In the genomic region with DNA sequence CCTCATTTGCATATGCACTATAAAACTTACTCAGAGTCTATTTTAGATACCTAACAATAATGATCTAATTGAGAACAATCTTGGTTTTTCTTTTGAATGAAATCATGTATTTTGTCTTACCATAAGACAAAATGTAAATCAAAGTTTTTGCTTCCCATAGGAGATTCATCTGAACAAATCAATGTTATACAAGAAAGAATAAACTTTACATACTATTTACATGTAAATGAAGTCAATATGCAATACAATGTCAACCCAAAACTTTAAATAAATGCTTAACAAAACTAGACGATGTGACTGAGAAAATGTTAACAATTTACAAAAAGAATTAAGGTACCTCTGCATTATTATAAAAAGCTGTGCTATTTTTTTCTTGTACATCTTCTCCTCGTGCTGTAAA, we compare ENCODE assay signal across 19 cellular contexts.
DNase-seq lines count a peak whose midpoint lies in the region; ATAC-seq and TF ChIP-seq lines count a peak whose summit lies in the region.
"Had no signal": no experiment of that assay in that cellular context is flagged by ENCODE, and none has a peak within 500 bp of the region (broad histone marks: within the 10 kb centered on the region; RNA-seq: fewer than 3 reads in every experiment).

No MANE protein-coding gene starts in this region.

- no peak overlapping the region for H2AFZ ChIP-seq in GM23338
- no peak overlapping the region for H2AFZ ChIP-seq in MM.1S (ENCODE audit: low read length)

- no peak for ATAC-seq in GM23338
- ATAC-seq in WTC11: no peak
- ATAC-seq in CD4-positive, alpha-beta T cell (ENCODE audit: poor library complexity): no peak
- ATAC-seq: A549; CD8-positive, alpha-beta T cell had no signal

- H3K9me3 Mint-ChIP-seq in GM23338 (no peaks in the 10 kb centered on the region; the same call in 2 of the 3 replicates), WTC11 (peaks cover 5% of the 10 kb centered on the region), immature natural killer cell (peaks cover 0 to 2% (median 0%) of the 10 kb centered on the region in 6 donors)
- peaks cover 2% of the 10 kb centered on the region for H3K9me3 Mint-ChIP-seq in CD4-positive, alpha-beta T cell
- H3K9me3 Mint-ChIP-seq: HFFc6 had no signal

- H4K20me1 ChIP-seq in GM23338 (replicated peaks; ENCODE audit: insufficient read depth) (no peaks in the 10 kb centered on the region), MM.1S (ENCODE audit: insufficient read depth, low read length) (no peaks in the 10 kb centered on the region)

- H3F3A ChIP-seq in GM23338 (replicated peaks; ENCODE audit: low read depth) (no peaks in the 10 kb centered on the region), MM.1S (ENCODE audit: insufficient read depth, low read length) (no peaks in the 10 kb centered on the region)

- H3K27ac ChIP-seq in GM23338 (ENCODE audit: low read depth) (no peak overlapping the region), HUES48 (ENCODE audit: low read depth, low read length) (peak overlapping the region; percentile 59), MM.1S (ENCODE audit: low read length) (no peak overlapping the region)
- no peak overlapping the region for H3K27ac ChIP-seq in CD4-positive, alpha-beta T cell (ENCODE audit: low read depth, low read length)
- H3K27ac ChIP-seq: A549; BLaER1 treated with 17β-estradiol and CSF1 and Interleukin-3, amounts not matched to agents 10 nM and 100 nM had no signal

- CTCF ChIA-PET in WTC11 (lab: Charles Lee): interaction anchor here (1.0 kb wide), 1 partner anchor 14 kb away, joined by 3 read pairs; no protein-coding TSS in a partner anchor
- CTCF ChIA-PET in CD4-positive, alpha-beta T cell (lab: Charles Lee): no interaction called here

- H3K4me3 Mint-ChIP-seq in GM23338: 0 out of 3 replicates have a peak overlapping the region, but pooled peaks have one; percentile 5
- H3K4me3 Mint-ChIP-seq in WTC11: peak overlapping the region; percentile 22; the same call in 1 of the 2 replicates
- no peak overlapping the region for H3K4me3 Mint-ChIP-seq in immature natural killer cell
- H3K4me3 Mint-ChIP-seq in CD4-positive, alpha-beta T cell: no peak overlapping the region
- H3K4me3 Mint-ChIP-seq: CD8-positive, alpha-beta T cell; HFFc6 had no signal

- H3K36me3 Mint-ChIP-seq in GM23338 (ENCODE audit: low read depth) (peaks cover 19% of the 10 kb centered on the region; the same call in 2 of the 3 replicates), WTC11 (peaks cover 33% of the 10 kb centered on the region), immature natural killer cell (peaks cover 18 to 57% (median 38%) of the 10 kb centered on the region in 3 donors)
- peaks cover 93% of the 10 kb centered on the region for H3K36me3 Mint-ChIP-seq in CD4-positive, alpha-beta T cell (ENCODE audit: low read depth)

- H3K27me3 ChIP-seq in GM23338 (ENCODE audit: insufficient read depth) (no peaks in the 10 kb centered on the region), HUES48 (ENCODE audit: control insufficient read depth, insufficient read depth, low read length) (no peaks in the 10 kb centered on the region), MM.1S (replicated peaks; ENCODE audit: insufficient read depth, low read length) (no peaks in the 10 kb centered on the region)
- H3K27me3 ChIP-seq in CD4-positive, alpha-beta T cell (ENCODE audit: control insufficient read depth, insufficient read depth, low read length): no peaks in the 10 kb centered on the region
- H3K27me3 ChIP-seq: BE2C; BLaER1 treated with 17β-estradiol and CSF1 and Interleukin-3, amounts not matched to agents 10 nM and 100 nM had no signal

- H3K9me3 ChIP-seq in HUES48 (ENCODE audit: control insufficient read depth, insufficient read depth, low read length) (no peaks in the 10 kb centered on the region), MM.1S (replicated peaks; ENCODE audit: insufficient read depth, low read length) (no peaks in the 10 kb centered on the region)
- H3K9me3 ChIP-seq in CD4-positive, alpha-beta T cell (ENCODE audit: control insufficient read depth, low read length): no peaks in the 10 kb centered on the region
- H3K9me3 ChIP-seq: BE2C, Caco-2, HAP-1 had no signal

- no peaks in the 10 kb centered on the region for H3K36me3 ChIP-seq in GM23338 (ENCODE audit: insufficient read depth)
- peaks cover 35% of the 10 kb centered on the region for H3K36me3 ChIP-seq in HUES48 (ENCODE audit: control insufficient read depth, insufficient read depth, low read length)
- H3K36me3 ChIP-seq in MM.1S (replicated peaks; ENCODE audit: insufficient read depth, low read length): peaks cover 16% of the 10 kb centered on the region

- TF ChIP-seq CTCF in GM23338 (conservative IDR thresholded peaks at IDR 0.05; ENCODE audit: low read depth in 2 of 2) (no peak), WTC11 (IDR thresholded peaks at IDR 0.05) (no peak), MM.1S (IDR thresholded peaks at IDR 0.05; ENCODE audit: low read length) (no peak)
- no peak for TF ChIP-seq CTCF in CD4-positive, alpha-beta T cell (IDR thresholded peaks at IDR 0.05)

- H3K4me3 ChIP-seq in GM23338 (no peak overlapping the region), HUES48 (ENCODE audit: low read depth, low read length) (0 out of 2 replicates have a peak overlapping the region, but pooled peaks have one; percentile 5), MM.1S (ENCODE audit: low read length) (no peak overlapping the region)
- H3K4me3 ChIP-seq: A549; BLaER1 treated with 17β-estradiol and CSF1 and Interleukin-3, amounts not matched to agents 10 nM and 100 nM; HAP-1 had no signal

- H3K9me2 ChIP-seq in GM23338 (ENCODE audit: insufficient read depth) (no peaks in the 10 kb centered on the region), MM.1S (replicated peaks; ENCODE audit: insufficient read depth, low read length) (no peaks in the 10 kb centered on the region)

- DNase-seq in GM23338 (ENCODE audit: low spot score) (no peak), WTC11 (ENCODE audit: low spot score) (no peak), immature natural killer cell (no peak), C1 segment of cervical spinal cord (lab: John Stamatoyannopoulos, UW) (no peak), MM.1S (no peak)
- no peak for DNase-seq in CD4-positive, alpha-beta T cell
- DNase-seq: 8988T; ACHN; AML-193; BE2C; Caco-2; CD8-positive, alpha-beta T cell; DMS153; DND-41; HFFc6 had no signal

- POLR2A ChIA-PET in WTC11 (lab: Charles Lee): no interaction called here
- POLR2A ChIA-PET in CD4-positive, alpha-beta T cell (lab: Charles Lee): no interaction called here

- H3K27me3 Mint-ChIP-seq in GM23338 (ENCODE audit: insufficient read depth, low read depth, poor library complexity): no peaks in the 10 kb centered on the region
- no peaks in the 10 kb centered on the region for H3K27me3 Mint-ChIP-seq in WTC11 (ENCODE audit: low read depth)
- peaks cover 0 to 4% (median 2%) of the 10 kb centered on the region in 3 donors for H3K27me3 Mint-ChIP-seq in immature natural killer cell (ENCODE audit: low read depth in 3 of 3)
- H3K27me3 Mint-ChIP-seq in CD4-positive, alpha-beta T cell: no peaks in the 10 kb centered on the region

- H3K4me1 Mint-ChIP-seq in GM23338 (peaks cover 21% of the 10 kb centered on the region), WTC11 (peaks cover 23% of the 10 kb centered on the region), immature natural killer cell (peaks cover 3 to 16% of the 10 kb centered on the region in 2 donors)
- H3K4me1 Mint-ChIP-seq in CD4-positive, alpha-beta T cell (ENCODE audit: low read depth): peaks cover 7% of the 10 kb centered on the region

- H3K9ac ChIP-seq in HUES48 (ENCODE audit: low read depth, low read length) (no peak overlapping the region), MM.1S (ENCODE audit: low read length) (no peak overlapping the region)
- H3K9ac ChIP-seq: BLaER1 treated with 17β-estradiol and CSF1 and Interleukin-3, amounts not matched to agents 10 nM and 100 nM had no signal

- H3K4me2 ChIP-seq in GM23338 (peak overlapping the region; percentile 8; the same call in 1 of the 2 replicates), MM.1S (ENCODE audit: low read depth, low read length) (no peak overlapping the region)
- H3K4me2 ChIP-seq: A549; BLaER1 treated with 17β-estradiol and CSF1 and Interleukin-3, amounts not matched to agents 10 nM and 100 nM had no signal

- intact Hi-C loops in CD4-positive, alpha-beta T cell (cut with DNase I, micrococcal nuclease): no loop called here

- peaks cover 7% of the 10 kb centered on the region for H3K4me1 ChIP-seq in GM23338 (ENCODE audit: insufficient read depth)
- peaks cover 33% of the 10 kb centered on the region for H3K4me1 ChIP-seq in HUES48 (ENCODE audit: control insufficient read depth, insufficient read depth, low read length)
- no peaks in the 10 kb centered on the region for H3K4me1 ChIP-seq in MM.1S (ENCODE audit: low read length)
- H3K4me1 ChIP-seq: BE2C had no signal

- H3K27ac Mint-ChIP-seq in GM23338 (peak overlapping the region; percentile 10; the same call in 1 of the 2 replicates), WTC11 (peak overlapping the region; percentile 65; the same call in 1 of the 2 replicates), immature natural killer cell (peak overlapping the region in 5 of 6 donors; percentile 20 to 64 (median 56))
- no peak overlapping the region for H3K27ac Mint-ChIP-seq in CD4-positive, alpha-beta T cell
- H3K27ac Mint-ChIP-seq: CD8-positive, alpha-beta T cell; HFFc6 had no signal

- H3K79me2 ChIP-seq in GM23338 (replicated peaks; ENCODE audit: insufficient read depth): no peaks in the 10 kb centered on the region
- no peaks in the 10 kb centered on the region for H3K79me2 ChIP-seq in MM.1S (ENCODE audit: low read length)

TF ChIP-seq in GM23338, 12 proteins besides CTCF, POLR2A, EP300 and RAD21 (continues in another document):
- no peak for TF ChIP-seq ZNF114 (CRISPR knock-in tag; IDR thresholded peaks at IDR 0.05)

TF ChIP-seq in WTC11, 78 proteins besides CTCF, POLR2A, EP300 and RAD21:
- TF ChIP-seq ZNF121 (CRISPR knock-in tag; IDR thresholded peaks at IDR 0.05): no peak
- no peak for TF ChIP-seq SOX15 (CRISPR knock-in tag; IDR thresholded peaks at IDR 0.05)
- no peak for TF ChIP-seq NR1H2 (CRISPR knock-in tag; IDR thresholded peaks at IDR 0.05)
- TF ChIP-seq NFATC4 (CRISPR knock-in tag; IDR thresholded peaks at IDR 0.05): no peak
- no peak for TF ChIP-seq ELF4 (CRISPR knock-in tag; IDR thresholded peaks at IDR 0.05; ENCODE audit: low read depth)

Comparison
In these comparisons a context has a peak if more than half of its experiments do, and no peak if none do; other contexts are left out.
1. H3K4me3 Mint-ChIP-seq: peak in GM23338 (single experiment) and WTC11 (single experiment); none in immature natural killer cell (0 of 5) and CD4-positive, alpha-beta T cell (single experiment).